Comparison of ENCODE assay signal across 8 cellular contexts in the genomic region with DNA sequence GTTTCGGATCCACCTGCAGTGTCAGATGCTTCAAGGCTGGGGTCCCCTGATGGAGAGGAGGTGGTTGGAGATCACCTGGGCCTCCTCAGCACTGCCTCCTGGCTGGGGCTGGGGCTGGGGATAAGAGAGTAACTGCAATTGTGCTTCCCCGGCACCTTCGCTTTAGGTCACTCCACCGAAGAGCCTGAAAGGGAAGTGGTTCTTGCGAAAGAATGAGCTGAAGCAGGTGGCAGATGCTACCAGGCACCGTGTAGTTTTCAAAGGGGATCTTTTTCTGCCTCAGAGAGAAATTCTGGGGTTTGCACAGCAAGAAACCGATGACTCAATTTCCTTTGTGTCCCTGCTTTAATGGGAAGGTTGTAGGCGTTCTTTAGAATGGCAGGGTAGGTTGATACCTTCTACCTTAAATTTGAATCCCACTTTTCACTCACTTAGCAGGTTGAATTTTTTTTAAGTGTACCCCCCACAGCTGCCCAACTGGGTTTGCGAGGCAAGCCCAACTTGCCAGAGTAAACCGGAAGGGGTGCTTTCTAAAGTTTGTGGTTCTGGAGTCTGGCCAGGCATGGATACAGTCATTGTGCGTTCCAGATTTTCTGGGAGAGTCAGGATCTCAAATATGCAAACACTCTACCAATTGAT. TPM values are rescaled to one million over a fixed set of nuclear protein-coding genes. Genes with fewer than 3 reads are reported as not detected.
DNase-seq lines count a peak whose midpoint lies in the region; ATAC-seq, FAIRE-seq and TF ChIP-seq lines count a peak whose summit lies in the region.

No MANE protein-coding gene starts in this region.

- ATAC-seq in A549: no peak; a peak in 1 of 6 replicates
- peak; percentile 47 for ATAC-seq in GM19023 (IDR thresholded peaks at IDR 0.05; ENCODE audit: unreplicated experiment)
- ATAC-seq in HG03103 (IDR thresholded peaks at IDR 0.05; ENCODE audit: low read depth, unreplicated experiment): peak; percentile 45
- peak; percentile 35 for ATAC-seq in RWPE2 (ENCODE audit: low read depth)

- in situ Hi-C loops in G401 (cut with HindIII; ENCODE audit: low sequenced_read_pairs): no loop called here

- no peak for TF ChIP-seq POLR2A in A549 (IDR thresholded peaks at IDR 0.05; ENCODE audit: low read length)

- no peak for TF ChIP-seq CTCF in A549 (IDR thresholded peaks at IDR 0.05)
- no peak for TF ChIP-seq CTCF in RWPE2 (IDR thresholded peaks at IDR 0.05; ENCODE audit: poor library complexity, severe bottlenecking)
- TF ChIP-seq CTCF in neutrophil (IDR thresholded peaks at IDR 0.05): peak; percentile 23

- no peaks in the 10 kb centered on the region for H3K27me3 ChIP-seq in RWPE2 (ENCODE audit: insufficient read depth, poor library complexity, severe bottlenecking)
- no peaks in the 10 kb centered on the region for H3K27me3 ChIP-seq in neutrophil

- H3K9me3 ChIP-seq in A549 (no peaks in the 10 kb centered on the region), RWPE2 (ENCODE audit: severe bottlenecking) (no peaks in the 10 kb centered on the region), neutrophil (no peaks in the 10 kb centered on the region)

- FAIRE-seq in A549 (lab: Jason Lieb, UNC): no peak

- H3K4me2 ChIP-seq in A549: peak overlapping the region; percentile 98

- H3K4me1 ChIP-seq in A549: peaks cover 73% of the 10 kb centered on the region
- peaks cover 60% of the 10 kb centered on the region for H3K4me1 ChIP-seq in RWPE2 (ENCODE audit: insufficient read depth, poor library complexity, severe bottlenecking)
- peaks cover 80 to 82% of the 10 kb centered on the region in 2 experiments for H3K4me1 ChIP-seq in neutrophil (ENCODE audit: control insufficient read depth in 1 of 2, insufficient read depth in 1 of 2, low read depth in 1 of 2, low read length in 1 of 2)

- no peak for DNase-seq in A549 (ENCODE audit: low read depth in 1 of 2, low spot score in 1 of 2)
- DNase-seq in RWPE2 (ENCODE audit: low spot score): no peak
- DNase-seq in astrocyte of the hippocampus (ENCODE audit: low read depth, low spot score): peak; percentile 79
- no peak for DNase-seq in mesenteric fat pad (ENCODE audit: low spot score)
- DNase-seq in G401 (ENCODE audit: low spot score): no peak

- H3K36me3 ChIP-seq in RWPE2 (ENCODE audit: low read depth) (peaks cover 70% of the 10 kb centered on the region), neutrophil (no peaks in the 10 kb centered on the region)

- POLR2A ChIA-PET in A549 (lab: Yijun Ruan, JAX): no interaction called here

- H3K27ac ChIP-seq in A549 (peak overlapping the region; percentile 77 to 85), RWPE2 (ENCODE audit: poor library complexity, severe bottlenecking) (peak overlapping the region; percentile 96), neutrophil (peak overlapping the region; percentile 90)

- no peak for TF ChIP-seq RAD21 in A549 (conservative IDR thresholded peaks at IDR 0.05 in 1 of 2, IDR thresholded peaks at IDR 0.05 in 1 of 2)

- WGBS in A549 (ENCODE audit: missing lambda C conversion rate): 41% methylated on average over 11 of the region's 11 CpGs

- H3K4me3 ChIP-seq in A549: peak overlapping the region; percentile 18; the same call in 1 of the 3 replicates
- H3K4me3 ChIP-seq in RWPE2 (ENCODE audit: severe bottlenecking): no peak overlapping the region
- H3K4me3 ChIP-seq in neutrophil (ENCODE audit: low read depth in 1 of 2, low read length in 1 of 2): peak overlapping the region; percentile 49

- CTCF ChIA-PET in A549 (lab: Yijun Ruan, JAX): interaction anchor here (0.6 kb wide), 1 partner anchor 144 kb away, joined by 3 read pairs; no protein-coding TSS in a partner anchor

- no peak for TF ChIP-seq EP300 in A549 (IDR thresholded peaks at IDR 0.05)

TF ChIP-seq in A549, 52 proteins besides CTCF, POLR2A, EP300 and RAD21:
- TF ChIP-seq SREBF2 (IDR thresholded peaks at IDR 0.05): no peak
- 0 out of 2 replicates have a peak, but pooled peaks have one; percentile 1 for TF ChIP-seq FOSL2 (IDR thresholded peaks at IDR 0.05)
- no peak for TF ChIP-seq FOSL2 (CRISPR knock-in tag; IDR thresholded peaks at IDR 0.05)
- no peak; a peak in 1 of 5 replicates for TF ChIP-seq JUN (IDR thresholded peaks at IDR 0.05)
- peak; percentile 51 to 69; a peak in 2 of 4 replicates for TF ChIP-seq CEBPB (IDR thresholded peaks at IDR 0.05)
- TF ChIP-seq KDM1A (IDR thresholded peaks at IDR 0.05; ENCODE audit: low read depth): no peak
- no peak for TF ChIP-seq POLR2AphosphoS2 (conservative IDR thresholded peaks at IDR 0.05; ENCODE audit: low read length)
- TF ChIP-seq, protein P1, sequence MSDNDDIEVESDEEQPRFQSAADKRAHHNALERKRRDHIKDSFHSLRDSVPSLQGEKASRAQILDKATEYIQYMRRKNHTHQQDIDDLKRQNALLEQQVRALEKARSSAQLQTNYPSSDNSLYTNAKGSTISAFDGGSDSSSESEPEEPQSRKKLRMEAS (IDR thresholded peaks at IDR 0.05): 0 out of 2 replicates have a peak, but pooled peaks have one; percentile 0
- no peak for TF ChIP-seq CHD2 (IDR thresholded peaks at IDR 0.05; ENCODE audit: low read length, partially characterized antibody)
- TF ChIP-seq, protein P2, sequence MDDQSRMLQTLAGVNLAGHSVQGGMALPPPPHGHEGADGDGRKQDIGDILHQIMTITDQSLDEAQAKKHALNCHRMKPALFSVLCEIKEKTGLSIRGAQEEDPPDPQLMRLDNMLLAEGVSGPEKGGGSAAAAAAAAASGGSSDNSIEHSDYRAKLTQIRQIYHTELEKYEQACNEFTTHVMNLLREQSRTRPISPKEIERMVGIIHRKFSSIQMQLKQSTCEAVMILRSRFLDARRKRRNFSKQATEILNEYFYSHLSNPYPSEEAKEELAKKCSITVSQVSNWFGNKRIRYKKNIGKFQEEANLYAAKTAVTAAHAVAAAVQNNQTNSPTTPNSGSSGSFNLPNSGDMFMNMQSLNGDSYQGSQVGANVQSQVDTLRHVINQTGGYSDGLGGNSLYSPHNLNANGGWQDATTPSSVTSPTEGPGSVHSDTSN (IDR thresholded peaks at IDR 0.05): no peak
- no peak for TF ChIP-seq HOXA7 (CRISPR knock-in tag; IDR thresholded peaks at IDR 0.05)
- TF ChIP-seq, protein P3, sequence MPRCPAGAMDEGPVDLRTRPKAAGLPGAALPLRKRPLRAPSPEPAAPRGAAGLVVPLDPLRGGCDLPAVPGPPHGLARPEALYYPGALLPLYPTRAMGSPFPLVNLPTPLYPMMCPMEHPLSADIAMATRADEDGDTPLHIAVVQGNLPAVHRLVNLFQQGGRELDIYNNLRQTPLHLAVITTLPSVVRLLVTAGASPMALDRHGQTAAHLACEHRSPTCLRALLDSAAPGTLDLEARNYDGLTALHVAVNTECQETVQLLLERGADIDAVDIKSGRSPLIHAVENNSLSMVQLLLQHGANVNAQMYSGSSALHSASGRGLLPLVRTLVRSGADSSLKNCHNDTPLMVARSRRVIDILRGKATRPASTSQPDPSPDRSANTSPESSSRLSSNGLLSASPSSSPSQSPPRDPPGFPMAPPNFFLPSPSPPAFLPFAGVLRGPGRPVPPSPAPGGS (IDR thresholded peaks at IDR 0.05): no peak
- no peak for TF ChIP-seq FOSB (CRISPR knock-in tag; IDR thresholded peaks at IDR 0.05)
- no peak for TF ChIP-seq ZSCAN20 (CRISPR knock-in tag; IDR thresholded peaks at IDR 0.05)
- TF ChIP-seq TFCP2L1 (CRISPR knock-in tag; IDR thresholded peaks at IDR 0.05): no peak

RNA-seq across cellular contexts. Expression of a gene that starts 5.3 kb away (rescaled TPM):
- polyA plus RNA-seq in A549 (2011; rRNA removed): 309 and 350 TPM in 2 replicates
- 153 and 218 TPM in 2 replicates for polyA plus RNA-seq in A549 (2012; cell fraction: cytosol; rRNA removed)
- 265 and 417 TPM in 2 replicates for polyA plus RNA-seq in A549 (2012; cell fraction: nucleus; rRNA removed)
- polyA plus RNA-seq in A549 (2017; fragmentation: RNase III; extraction: RNeasy Plus Mini Kit Qiagen cat#74134 plus additional on column Dnase treatment): 545 to 587 TPM (median 585 TPM) in 3 replicates
- 385 and 445 TPM in 2 replicates for polyA minus RNA-seq in A549 (2011; rRNA and poly(A)+ RNA removed)
- total RNA-seq in mesenteric fat pad: 280 TPM
- 0.80 and 6.8 TPM in 2 replicates for total RNA-seq in G401 (2014; rRNA removed; shearing (Covaris generic))

Comparison
In these comparisons a context has a peak if more than half of its experiments do, and no peak if none do; other contexts are left out.
1. ATAC-seq: peak in GM19023 (single experiment), HG03103 (single experiment) and RWPE2 (single experiment); none in A549 (0 of 2).
2. RNA of a gene that starts 5.3 kb away (total RNA-seq): 280 TPM in mesenteric fat pad (single experiment); 0.80 to 6.8 TPM in G401; every median in the first group is over 10 times any median in the second.
3. Peak in every context shown above with its lines, with median percentiles within 50 percentile points of each other: H3K27ac ChIP-seq.